10 cellular contexts compared by ENCODE assay signal in genomic region chrX:47568656-47569295, GRCh38. TPM values are rescaled to one million over a fixed set of nuclear protein-coding genes. Genes with fewer than 3 reads are reported as not detected.
DNase-seq lines count a peak whose midpoint lies in the region; TF ChIP-seq lines count a peak whose summit lies in the region.
"Had no signal": no experiment of that assay in that cellular context is flagged by ENCODE, and none has a peak within 500 bp of the region (broad histone marks: within the 10 kb centered on the region; RNA-seq: fewer than 3 reads in every experiment).

No MANE protein-coding gene starts in this region.

- H3K36me3 ChIP-seq in OCI-LY7 (ENCODE audit: insufficient read depth, low read length) (peaks cover 66% of the 10 kb centered on the region), spleen (peaks cover 0 to 85% (median 58%) of the 10 kb centered on the region in 6 donors)

- TF ChIP-seq POLR2A in spleen (IDR thresholded peaks at IDR 0.05) = no peak

- no peaks in the 10 kb centered on the region for H3K4me1 ChIP-seq in OCI-LY7 (ENCODE audit: insufficient read depth, low read length, poor library complexity, severe bottlenecking)
- peaks cover 0 to 28% (median 11%) of the 10 kb centered on the region in 6 donors for H3K4me1 ChIP-seq in spleen

- no peak overlapping the region for H3K4me2 ChIP-seq in OCI-LY7 (ENCODE audit: low read length)

- POLR2A ChIA-PET in OCI-LY7 (lab: Charles Lee) = no interaction called here

- H3K27me3 ChIP-seq in spleen (replicated peaks in 1 of 7) = peaks cover 0 to 11% (median 0%) of the 10 kb centered on the region in 7 donors

- H4K20me1 ChIP-seq in OCI-LY7 (ENCODE audit: insufficient read depth, low read length) = no peaks in the 10 kb centered on the region

- BruUV-seq in OCI-LY7 (replicated peaks; lab: Mats Ljungman, UMichigan) = no TSS peak

- peak; percentile 6 for DNase-seq in NCI-H146 (lab: John Stamatoyannopoulos, UW)
- DNase-seq in NCI-H146 treated with DMSO at 0.1 percent for 48 hours (lab: John Stamatoyannopoulos, UW; ENCODE audit: unreplicated experiment) = no peak
- peak; percentile 50 for DNase-seq in OCI-LY7 (ENCODE audit: low spot score)
- DNase-seq in effector CD4-positive, alpha-beta T cell = peak; percentile 17
- no peak for DNase-seq in spleen
- DNase-seq in HPDE6-E6E7 (ENCODE audit: extremely low spot score) = no peak
- no peak for DNase-seq in HK-2 (ENCODE audit: unreplicated experiment)
- DNase-seq in SHP77 treated with DMSO at 0.1 percent for 48 hours (lab: John Stamatoyannopoulos, UW) = no peak
- DNase-seq: activated CD8-positive, alpha-beta memory T cell treated with anti-CD3 and anti-CD28 coated beads for 24 hours had no signal

- TF ChIP-seq CTCF in OCI-LY7 (conservative IDR thresholded peaks at IDR 0.05; ENCODE audit: low read length) (peak; percentile 60), spleen (IDR thresholded peaks at IDR 0.05 in 8 of 11, conservative IDR thresholded peaks at IDR 0.05 in 3 of 11) (peak in 6 of 11 experiments; percentile 21 to 48 (median 37))

- intact Hi-C loops in OCI-LY7 (cut with micrococcal nuclease; ENCODE audit: unreplicated experiment) = no loop called here
- intact Hi-C loops in spleen (cut with DNase I; ENCODE audit: low total_unique reads) = no loop called here

- CTCF ChIA-PET in OCI-LY7 (lab: Charles Lee; ENCODE audit: unreplicated experiment) = no interaction called here

- no peak overlapping the region for H3K27ac ChIP-seq in OCI-LY7 (ENCODE audit: low read depth, low read length, poor library complexity, severe bottlenecking)
- H3K27ac ChIP-seq in spleen = no peak overlapping the region
- H3K27ac ChIP-seq: BLaER1 treated with 17β-estradiol and CSF1 and Interleukin-3, amounts not matched to agents 10 nM and 100 nM had no signal

- no peaks in the 10 kb centered on the region for H3K9me3 ChIP-seq in OCI-LY7 (ENCODE audit: low read length)
- no peaks in the 10 kb centered on the region for H3K9me3 ChIP-seq in spleen

- no peaks in the 10 kb centered on the region for H3K79me2 ChIP-seq in OCI-LY7 (ENCODE audit: insufficient read depth, low read depth, low read length)

- no peaks in the 10 kb centered on the region for H3K9me2 ChIP-seq in OCI-LY7 (ENCODE audit: insufficient read depth, low read length)

- H2AFZ ChIP-seq in OCI-LY7 (ENCODE audit: low read length) = no peak overlapping the region

- WGBS in spleen, 5 donors = 90 to 98% (median 93%) methylated on average over 2 to 13 of the region's 13 CpGs

- H3K4me3 ChIP-seq in OCI-LY7 (ENCODE audit: low read depth, low read length, poor library complexity, severe bottlenecking) = no peak overlapping the region
- no peak overlapping the region for H3K4me3 ChIP-seq in spleen
- H3K4me3 ChIP-seq: BLaER1 treated with 17β-estradiol and CSF1 and Interleukin-3, amounts not matched to agents 10 nM and 100 nM had no signal

RNA-seq across cellular contexts. Expression of gene ARAF, which starts 7.8 kb away (rescaled TPM):
- total RNA-seq in OCI-LY7 (2014; rRNA removed; shearing (Covaris generic)) = 13.2 and 28.9 TPM in 2 replicates
- 52.4 and 58.2 TPM in 2 replicates for total RNA-seq in OCI-LY7 (2022)
- 10 to 100 TPM; 54.9 to 88.8 (median 76.9) TPM for total RNA-seq in spleen
- polyA plus RNA-seq in spleen = 10 to 100 TPM; 32.9 to 97.4 (median 81.6) TPM

RNA-seq across cellular contexts. Expression of gene TIMP1, which starts 13.5 kb away (rescaled TPM):
- total RNA-seq in OCI-LY7 (2014; rRNA removed; shearing (Covaris generic)) = not detected in 2 replicates
- total RNA-seq in OCI-LY7 (2022) (0.83 TPM in 1 of 2 replicates, not detected in the other), spleen (100 to 1,000 TPM; 137 to 293 (median 188) TPM)
- 100 to 1,000 TPM in 2 of 3 donors, 10 to 100 TPM in 1; 86.8 to 220 (median 180) TPM for polyA plus RNA-seq in spleen

RNA-seq across cellular contexts. Expression of gene SYN1, which starts 50.9 kb away (rescaled TPM):
- not detected in 2 replicates for total RNA-seq in OCI-LY7 (2014; rRNA removed; shearing (Covaris generic))
- not detected in 2 replicates for total RNA-seq in OCI-LY7 (2022)
- 1 to 10 TPM in 1 of 7 donors, under 1 TPM in 6; 0.23 to 1.2 (median 0.60) TPM for total RNA-seq in spleen
- polyA plus RNA-seq in spleen = under 1 TPM; 0.10 to 0.68 (median 0.61) TPM

Comparison
In these comparisons a context has a peak if more than half of its experiments do, and no peak if none do; other contexts are left out.
1. DNase-seq: peak in NCI-H146 (single experiment), OCI-LY7 (single experiment) and effector CD4-positive, alpha-beta T cell (single experiment); none in NCI-H146 treated with DMSO at 0.1 percent for 48 hours (single experiment), spleen (single experiment), HPDE6-E6E7 (single experiment), HK-2 (single experiment) and SHP77 treated with DMSO at 0.1 percent for 48 hours (single experiment).
2. RNA of gene TIMP1, which starts 13.5 kb away (total RNA-seq): 137 to 293 TPM in spleen; 0.83 TPM in OCI-LY7; every median in the first group is over 10 times any median in the second.